ENCODE assay signal across 10 cellular contexts in genomic region chr1:31707711-31708110, GRCh38. TPM values are rescaled to one million over a fixed set of nuclear protein-coding genes. Genes with fewer than 3 reads are reported as not detected.
DNase-seq lines count a peak whose midpoint lies in the region; ATAC-seq and TF ChIP-seq lines count a peak whose summit lies in the region.
"Had no signal": no experiment of that assay in that cellular context is flagged by ENCODE, and none has a peak within 500 bp of the region (broad histone marks: within the 10 kb centered on the region; RNA-seq: fewer than 3 reads in every experiment).

No MANE protein-coding gene starts in this region.

- no peak for ATAC-seq in activated CD8-positive, alpha-beta T cell treated with anti-CD3 and anti-CD28 coated beads for 36 hours
- no peak for ATAC-seq in gastroesophageal sphincter
- ATAC-seq in GM21515 (IDR thresholded peaks at IDR 0.05; ENCODE audit: unreplicated experiment) = no peak
- ATAC-seq in HG03196 (IDR thresholded peaks at IDR 0.05; ENCODE audit: unreplicated experiment) = no peak

- no peak overlapping the region for H3K23ac ChIP-seq in mesendoderm (ENCODE audit: low read length)

- H3K18ac ChIP-seq in mesendoderm (ENCODE audit: low read length) = no peak overlapping the region

- H3K79me1 ChIP-seq in mesendoderm (ENCODE audit: low read length) = no peaks in the 10 kb centered on the region

- no peaks in the 10 kb centered on the region for H3K9me3 Mint-ChIP-seq in activated CD8-positive, alpha-beta T cell treated with anti-CD3 and anti-CD28 coated beads for 36 hours
- H3K9me3 Mint-ChIP-seq: activated CD4-positive, alpha-beta T cell treated with anti-CD3 and anti-CD28 coated beads, Interleukin-2, amount 10 ng/mL, durations not matched to agents 7 days and 5 days had no signal

- H2BK120ac ChIP-seq in mesendoderm (ENCODE audit: low read depth, low read length) = no peak overlapping the region

- no peak overlapping the region for H2BK5ac ChIP-seq in mesendoderm (ENCODE audit: low read length)

- intact Hi-C loops in activated CD8-positive, alpha-beta T cell treated with anti-CD3 and anti-CD28 coated beads for 36 hours (cut with micrococcal nuclease) = no loop called here

- no peak overlapping the region for H3K4me2 ChIP-seq in mesendoderm (ENCODE audit: low read length)

- TF ChIP-seq CTCF in HFF-Myc (IDR thresholded peaks at IDR 0.05; ENCODE audit: low read depth, low read length, missing control alignments) (peak; percentile 34), gastroesophageal sphincter (IDR thresholded peaks at IDR 0.05) (no peak)
- no peak for TF ChIP-seq CTCF in activated CD8-positive, alpha-beta T cell treated with anti-CD3 and anti-CD28 coated beads for 36 hours (IDR thresholded peaks at IDR 0.05)

- no peak overlapping the region for H3K4me3 Mint-ChIP-seq in activated CD8-positive, alpha-beta T cell treated with anti-CD3 and anti-CD28 coated beads for 36 hours
- H3K4me3 Mint-ChIP-seq: activated CD4-positive, alpha-beta T cell treated with anti-CD3 and anti-CD28 coated beads, Interleukin-2, amount 10 ng/mL, durations not matched to agents 7 days and 5 days had no signal

- H3K4me3 ChIP-seq in HFF-Myc (replicated peaks; ENCODE audit: low read depth, low read length) = no peak overlapping the region
- no peak overlapping the region for H3K4me3 ChIP-seq in mesendoderm (ENCODE audit: low read length)
- no peak overlapping the region for H3K4me3 ChIP-seq in gastroesophageal sphincter

- H3K4me1 Mint-ChIP-seq in activated CD8-positive, alpha-beta T cell treated with anti-CD3 and anti-CD28 coated beads for 36 hours (ENCODE audit: low read depth) = peaks cover 32% of the 10 kb centered on the region

- no peaks in the 10 kb centered on the region for H3K79me2 ChIP-seq in mesendoderm (ENCODE audit: control insufficient read depth, insufficient read depth, low read length)

- H4K8ac ChIP-seq in mesendoderm (ENCODE audit: low read depth, low read length) = no peak overlapping the region

- no peak overlapping the region for H2AK5ac ChIP-seq in mesendoderm (ENCODE audit: low read length)

- POLR2A ChIA-PET in activated CD8-positive, alpha-beta T cell treated with anti-CD3 and anti-CD28 coated beads for 36 hours (lab: Charles Lee) = no interaction called here

- peak; percentile 80 for DNase-seq in EH (ENCODE audit: low read depth)
- DNase-seq in HFF-Myc (ENCODE audit: extremely low read depth, low read depth) = no peak
- peak; percentile 45 for DNase-seq in activated CD8-positive, alpha-beta T cell treated with anti-CD3 and anti-CD28 coated beads for 36 hours
- DNase-seq in mesendoderm = peak; percentile 39
- DNase-seq in NCI-H345 treated with DMSO at 0.1 percent for 48 hours (lab: John Stamatoyannopoulos, UW; ENCODE audit: unreplicated experiment) = no peak
- DNase-seq: activated CD4-positive, alpha-beta T cell treated with anti-CD3 and anti-CD28 coated beads, Interleukin-2, amount 10 ng/mL, durations not matched to agents 7 days and 5 days; effector CD8-positive, alpha-beta T cell had no signal

- no peaks in the 10 kb centered on the region for H3K9me3 ChIP-seq in gastroesophageal sphincter

- H3K56ac ChIP-seq in mesendoderm (ENCODE audit: low read length) = no peak overlapping the region

- H3K9ac ChIP-seq in mesendoderm (ENCODE audit: low read length) = no peak overlapping the region

- H3K36me3 Mint-ChIP-seq in activated CD8-positive, alpha-beta T cell treated with anti-CD3 and anti-CD28 coated beads for 36 hours (ENCODE audit: low read depth) = no peaks in the 10 kb centered on the region

- no peaks in the 10 kb centered on the region for H3K27me3 ChIP-seq in mesendoderm (ENCODE audit: insufficient read depth, low read length, poor library complexity)
- H3K27me3 ChIP-seq in gastroesophageal sphincter = no peaks in the 10 kb centered on the region

- TF ChIP-seq EP300 in gastroesophageal sphincter (IDR thresholded peaks at IDR 0.05) = no peak

- H3K27ac Mint-ChIP-seq in activated CD8-positive, alpha-beta T cell treated with anti-CD3 and anti-CD28 coated beads for 36 hours = no peak overlapping the region
- H3K27ac Mint-ChIP-seq: activated CD4-positive, alpha-beta T cell treated with anti-CD3 and anti-CD28 coated beads, Interleukin-2, amount 10 ng/mL, durations not matched to agents 7 days and 5 days had no signal

- TF ChIP-seq POLR2A in gastroesophageal sphincter (IDR thresholded peaks at IDR 0.05) = no peak

- H3K4me1 ChIP-seq in mesendoderm (ENCODE audit: control insufficient read depth, low read depth, low read length) (peaks cover 25% of the 10 kb centered on the region), gastroesophageal sphincter (peaks cover 0 to 43% (median 30%) of the 10 kb centered on the region in 3 donors)

- no peak overlapping the region for H3K27ac ChIP-seq in mesendoderm (ENCODE audit: low read depth, low read length)
- no peak overlapping the region for H3K27ac ChIP-seq in gastroesophageal sphincter

- no peak overlapping the region for H4K5ac ChIP-seq in mesendoderm (ENCODE audit: low read length)

- H3K36me3 ChIP-seq in mesendoderm (ENCODE audit: control insufficient read depth, insufficient read depth, low read length) (no peaks in the 10 kb centered on the region), gastroesophageal sphincter (no peaks in the 10 kb centered on the region)

- H3K27me3 Mint-ChIP-seq in activated CD8-positive, alpha-beta T cell treated with anti-CD3 and anti-CD28 coated beads for 36 hours = peaks cover 41% of the 10 kb centered on the region

- no peak overlapping the region for H3K4ac ChIP-seq in mesendoderm (ENCODE audit: low read depth, low read length)

- WGBS in mesendoderm (ENCODE audit: extremely low coverage, insufficient coverage, low lambda C conversion rate) = no CpG with 5 or more reads among the region's 5 CpGs
- WGBS in gastroesophageal sphincter (ENCODE audit: low coverage in 1 of 2), 2 donors = 28 to 29% methylated on average over 4 to 5 of the region's 5 CpGs

- CTCF ChIA-PET in activated CD8-positive, alpha-beta T cell treated with anti-CD3 and anti-CD28 coated beads for 36 hours (lab: Charles Lee) = interaction anchor here (1.0 to 1.8 kb wide), 2 partner anchors 10 to 82 kb away, joined by 4 to 5 read pairs; no protein-coding TSS in a partner anchor

- no peak overlapping the region for H2BK15ac ChIP-seq in mesendoderm (replicated peaks; ENCODE audit: low read depth)

RNA-seq across cellular contexts. Expression of gene COL16A1, which starts 3.9 kb away (rescaled TPM):
- under 1 TPM in 1 of 2 experiments, not detected in 1; 0.34 TPM for total RNA-seq in activated CD8-positive, alpha-beta T cell treated with anti-CD3 and anti-CD28 coated beads for 36 hours
- polyA plus RNA-seq in mesendoderm (2013, experiment 1 of 2) = 3.3 TPM
- 3.5 TPM for polyA plus RNA-seq in mesendoderm (2013, experiment 2 of 2)
- total RNA-seq in gastroesophageal sphincter = 100 to 1,000 TPM in 3 of 4 donors, 10 to 100 TPM in 1; 67.2 to 169 (median 149) TPM
- total RNA-seq: activated CD4-positive, alpha-beta T cell treated with anti-CD3 and anti-CD28 coated beads, Interleukin-2, amount 10 ng/mL, durations not matched to agents 7 days and 5 days had no signal

RNA-seq across cellular contexts. Expression of gene ADGRB2, which starts 56.4 kb away (rescaled TPM):
- under 1 TPM; 0.54 to 0.56 TPM for total RNA-seq in activated CD8-positive, alpha-beta T cell treated with anti-CD3 and anti-CD28 coated beads for 36 hours
- polyA plus RNA-seq in mesendoderm (2013, experiment 1 of 2) = 4.9 TPM
- 5.2 TPM for polyA plus RNA-seq in mesendoderm (2013, experiment 2 of 2)
- 1 to 10 TPM; 1.7 to 6.0 (median 3.2) TPM for total RNA-seq in gastroesophageal sphincter

Comparison
In these comparisons a context has a peak if more than half of its experiments do, and no peak if none do; other contexts are left out.
1. DNase-seq: peak in EH (single experiment), activated CD8-positive, alpha-beta T cell treated with anti-CD3 and anti-CD28 coated beads for 36 hours (single experiment) and mesendoderm (single experiment); none in HFF-Myc (single experiment) and NCI-H345 treated with DMSO at 0.1 percent for 48 hours (single experiment).
2. RNA of gene COL16A1, which starts 3.9 kb away (total RNA-seq): 67.2 to 169 TPM in gastroesophageal sphincter; 0.34 TPM in activated CD8-positive, alpha-beta T cell treated with anti-CD3 and anti-CD28 coated beads for 36 hours; every median in the first group is over 10 times any median in the second.